ENCODE assay signal across 9 cellular contexts in the genomic region with DNA sequence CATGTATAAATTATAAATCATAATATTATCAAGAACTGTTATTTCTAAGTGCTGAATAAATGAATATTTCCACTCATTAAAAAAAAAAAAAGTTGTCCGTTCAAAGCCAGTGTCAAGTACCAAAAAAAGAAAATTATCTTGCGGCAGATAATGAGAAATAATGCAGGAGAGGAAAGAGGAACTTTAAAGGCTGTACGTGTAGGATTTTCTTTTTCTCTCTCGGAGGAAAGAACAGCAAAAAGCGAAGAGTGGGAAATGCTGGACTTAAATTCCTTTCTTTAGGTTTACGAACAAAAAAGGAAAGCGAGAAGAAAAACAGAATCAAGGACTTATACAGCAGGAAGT. TPM values are rescaled to one million over a fixed set of nuclear protein-coding genes. Genes with fewer than 3 reads are reported as not detected.
DNase-seq lines count a peak whose midpoint lies in the region; ATAC-seq and TF ChIP-seq lines count a peak whose summit lies in the region.
"Had no signal": no experiment of that assay in that cellular context is flagged by ENCODE, and none has a peak within 500 bp of the region (broad histone marks: within the 10 kb centered on the region; RNA-seq: fewer than 3 reads in every experiment).

No MANE protein-coding gene starts in this region.

- H3K9ac ChIP-seq in parathyroid adenoma = no peak overlapping the region

- CTCF ChIA-PET in RWPE1 (lab: Yijun Ruan, JAX) = interaction anchor here (0.6 to 1.4 kb wide), 14 partner anchors 40 to 1789 kb away, joined by 3 to 9 read pairs (median 4); no protein-coding TSS in a partner anchor

- TF ChIP-seq CTCF in DOHH2 (IDR thresholded peaks at IDR 0.05; ENCODE audit: low read depth, low read length, poor library complexity, severe bottlenecking) (no peak), RWPE1 (conservative IDR thresholded peaks at IDR 0.05; ENCODE audit: low read depth) (no peak), parathyroid adenoma (IDR thresholded peaks at IDR 0.05) (no peak)

- H3K79me2 ChIP-seq in DOHH2 (ENCODE audit: control insufficient read depth, low read length) (no peaks in the 10 kb centered on the region), parathyroid adenoma (no peaks in the 10 kb centered on the region)

- WGBS in esophagus, 2 donors = 37% methylated on average over 7 of the region's 7 CpGs

- peaks cover 12% of the 10 kb centered on the region for H3K4me1 ChIP-seq in DOHH2 (ENCODE audit: control insufficient read depth, low read length)
- H3K4me1 ChIP-seq in esophagus (ENCODE audit: control insufficient read depth in 2 of 2, insufficient read depth in 2 of 2, low read length in 1 of 2) = no peaks in the 10 kb centered on the region
- peaks cover 3% of the 10 kb centered on the region for H3K4me1 ChIP-seq in parathyroid adenoma

- no peak for TF ChIP-seq POLR2A in GM18505 (IDR thresholded peaks at IDR 0.05; ENCODE audit: borderline replicate concordance, extremely low read depth, insufficient read depth, insufficient read length)

- H4K20me1 ChIP-seq in DOHH2 (ENCODE audit: control insufficient read depth, insufficient read depth, low read depth, low read length) = no peaks in the 10 kb centered on the region

- POLR2A ChIA-PET in RWPE1 (lab: Yijun Ruan, JAX; ENCODE audit: low non-redundant PET) = interaction anchor here (0.7 kb wide), 1 partner anchor 8 kb away, joined by 4 read pairs; no protein-coding TSS in a partner anchor

- H3K9me3 ChIP-seq in DOHH2 (ENCODE audit: control insufficient read depth, insufficient read depth, low read length) = no peaks in the 10 kb centered on the region
- H3K9me3 ChIP-seq in esophagus (ENCODE audit: control insufficient read depth in 2 of 2, insufficient read depth in 1 of 2, low read depth in 1 of 2, low read length in 1 of 2) = no peaks in the 10 kb centered on the region
- no peaks in the 10 kb centered on the region for H3K9me3 ChIP-seq in parathyroid adenoma (ENCODE audit: control insufficient read depth, low read length)

- DNase-seq in RWPE1 (ENCODE audit: low spot score) = no peak
- no peak for DNase-seq in C1 segment of cervical spinal cord (lab: John Stamatoyannopoulos, UW)
- no peak for DNase-seq in A172 (ENCODE audit: low spot score)

- H3K27me3 ChIP-seq in DOHH2 (ENCODE audit: control insufficient read depth, low read length) = no peaks in the 10 kb centered on the region
- no peaks in the 10 kb centered on the region for H3K27me3 ChIP-seq in esophagus (ENCODE audit: control insufficient read depth in 1 of 2, insufficient read depth in 2 of 2, low read length in 2 of 2)
- no peaks in the 10 kb centered on the region for H3K27me3 ChIP-seq in parathyroid adenoma (ENCODE audit: control insufficient read depth, insufficient read depth, low read length)

- H3K9me2 ChIP-seq in DOHH2 (replicated peaks; ENCODE audit: control insufficient read depth, low read length) = no peaks in the 10 kb centered on the region

- H3K36me3 ChIP-seq in DOHH2 (ENCODE audit: control insufficient read depth, low read length) (no peaks in the 10 kb centered on the region), esophagus (ENCODE audit: control insufficient read depth in 2 of 2, insufficient read depth in 2 of 2, low read length in 1 of 2) (no peaks in the 10 kb centered on the region), parathyroid adenoma (ENCODE audit: control insufficient read depth, insufficient read depth, low read length) (no peaks in the 10 kb centered on the region)

- H3K27ac ChIP-seq in DOHH2 (ENCODE audit: low read depth, low read length) = no peak overlapping the region
- peak overlapping the region; percentile 78 for H3K27ac ChIP-seq in RWPE1
- H3K27ac ChIP-seq in esophagus (ENCODE audit: low read depth in 2 of 2, low read length in 1 of 2) = peak overlapping the region in 1 of 2 donors; percentile 77
- peak overlapping the region; percentile 63 for H3K27ac ChIP-seq in parathyroid adenoma

- ATAC-seq in HG03045 (IDR thresholded peaks at IDR 0.05; ENCODE audit: unreplicated experiment) = no peak
- no peak for ATAC-seq in GM18505 (IDR thresholded peaks at IDR 0.05; ENCODE audit: unreplicated experiment)

- 0 out of 2 replicates have a peak, but pooled peaks cover 4% of the 10 kb centered on the region for H3F3A ChIP-seq in DOHH2 (ENCODE audit: control insufficient read depth, insufficient read depth)

- peak overlapping the region; percentile 99 for H2AFZ ChIP-seq in parathyroid adenoma

- peak overlapping the region; percentile 76 for H3K4me3 ChIP-seq in DOHH2 (ENCODE audit: low read length)
- H3K4me3 ChIP-seq in esophagus (ENCODE audit: low read depth in 1 of 2, low read length in 2 of 2) = peak overlapping the region; percentile 55 to 57
- peak overlapping the region; percentile 68 for H3K4me3 ChIP-seq in parathyroid adenoma (ENCODE audit: low read depth, low read length)

- H3K4me2 ChIP-seq in DOHH2 (ENCODE audit: low read length) (peak overlapping the region; percentile 93), parathyroid adenoma (ENCODE audit: low read length) (peak overlapping the region; percentile 73)

RNA-seq across cellular contexts. Expression of a gene that starts 1.0 kb away (rescaled TPM):
- polyA plus RNA-seq in esophagus = not detected
- not detected in 2 replicates for total RNA-seq in A172 (2014; rRNA removed; shearing (Covaris generic))
- total RNA-seq: subcutaneous adipose tissue had no signal

RNA-seq across cellular contexts. Expression of a gene that starts 43.2 kb away (rescaled TPM):
- polyA plus RNA-seq in esophagus = 1 to 10 TPM; 3.4 to 5.0 TPM
- total RNA-seq in A172 (2014; rRNA removed; shearing (Covaris generic)) = 39.2 and 52.2 TPM in 2 replicates
